Comparison of ENCODE assay signal across 2 cellular contexts in the genomic region with DNA sequence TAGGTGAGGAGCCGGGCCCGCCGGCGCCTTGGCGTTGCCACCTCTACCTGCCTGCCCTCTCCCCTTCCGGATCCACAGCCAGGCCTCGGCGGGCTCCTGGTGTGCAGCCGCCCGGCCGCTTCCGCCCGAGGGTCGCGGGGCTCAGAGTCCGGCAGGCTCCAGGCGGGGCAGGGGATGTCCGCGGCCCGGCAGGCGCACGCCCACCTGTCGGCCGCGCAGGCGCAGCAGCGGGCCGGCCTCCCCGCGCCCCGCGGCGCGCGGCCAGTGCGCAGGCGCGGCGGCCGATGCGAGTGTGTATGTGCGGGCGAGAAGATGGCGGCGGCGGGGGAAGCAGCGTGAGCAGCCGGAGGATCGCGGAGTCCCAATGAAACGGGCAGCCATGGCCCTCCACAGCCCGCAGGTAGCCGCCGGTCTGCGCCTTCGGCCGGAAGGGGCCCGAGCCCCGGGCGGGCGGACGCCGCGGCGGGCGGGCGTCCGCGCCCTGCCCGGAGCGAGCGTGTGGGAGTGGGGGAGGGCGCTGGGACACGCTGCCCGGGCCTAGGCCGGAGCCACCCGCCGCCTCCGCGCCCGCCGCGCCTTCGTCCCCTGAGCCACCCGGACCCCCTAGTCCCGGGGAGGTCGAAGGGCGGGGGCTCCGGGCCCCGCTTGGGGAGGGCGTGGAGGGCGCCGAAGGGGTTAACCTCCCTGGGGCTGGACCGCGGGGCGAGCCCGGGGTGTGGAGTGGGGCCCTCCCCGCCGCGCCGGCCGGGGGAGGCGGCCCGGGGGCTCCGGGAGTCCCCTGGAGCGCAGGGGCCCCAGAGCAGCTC.
A peak's percentile ranks its signal among the peaks of the same experiment; 100 is the strongest.
TF ChIP-seq lines count a peak whose summit lies in the region.

A gene with protein sequence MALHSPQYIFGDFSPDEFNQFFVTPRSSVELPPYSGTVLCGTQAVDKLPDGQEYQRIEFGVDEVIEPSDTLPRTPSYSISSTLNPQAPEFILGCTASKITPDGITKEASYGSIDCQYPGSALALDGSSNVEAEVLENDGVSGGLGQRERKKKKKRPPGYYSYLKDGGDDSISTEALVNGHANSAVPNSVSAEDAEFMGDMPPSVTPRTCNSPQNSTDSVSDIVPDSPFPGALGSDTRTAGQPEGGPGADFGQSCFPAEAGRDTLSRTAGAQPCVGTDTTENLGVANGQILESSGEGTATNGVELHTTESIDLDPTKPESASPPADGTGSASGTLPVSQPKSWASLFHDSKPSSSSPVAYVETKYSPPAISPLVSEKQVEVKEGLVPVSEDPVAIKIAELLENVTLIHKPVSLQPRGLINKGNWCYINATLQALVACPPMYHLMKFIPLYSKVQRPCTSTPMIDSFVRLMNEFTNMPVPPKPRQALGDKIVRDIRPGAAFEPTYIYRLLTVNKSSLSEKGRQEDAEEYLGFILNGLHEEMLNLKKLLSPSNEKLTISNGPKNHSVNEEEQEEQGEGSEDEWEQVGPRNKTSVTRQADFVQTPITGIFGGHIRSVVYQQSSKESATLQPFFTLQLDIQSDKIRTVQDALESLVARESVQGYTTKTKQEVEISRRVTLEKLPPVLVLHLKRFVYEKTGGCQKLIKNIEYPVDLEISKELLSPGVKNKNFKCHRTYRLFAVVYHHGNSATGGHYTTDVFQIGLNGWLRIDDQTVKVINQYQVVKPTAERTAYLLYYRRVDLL (plus strand): TSS at position 289 of the 806 bp plus-strand sequence. CDS start 91 bp downstream, at position 380.

TF ChIP-seq in GM23338, 12 proteins besides CTCF, POLR2A, EP300 and RAD21 (continues in another document):
- TF ChIP-seq ZNF114 (CRISPR knock-in tag; IDR thresholded peaks at IDR 0.05): no peak
- no peak for TF ChIP-seq EZH2phosphoT487 (IDR thresholded peaks at IDR 0.05; ENCODE audit: unreplicated experiment)
- TF ChIP-seq, protein P1, sequence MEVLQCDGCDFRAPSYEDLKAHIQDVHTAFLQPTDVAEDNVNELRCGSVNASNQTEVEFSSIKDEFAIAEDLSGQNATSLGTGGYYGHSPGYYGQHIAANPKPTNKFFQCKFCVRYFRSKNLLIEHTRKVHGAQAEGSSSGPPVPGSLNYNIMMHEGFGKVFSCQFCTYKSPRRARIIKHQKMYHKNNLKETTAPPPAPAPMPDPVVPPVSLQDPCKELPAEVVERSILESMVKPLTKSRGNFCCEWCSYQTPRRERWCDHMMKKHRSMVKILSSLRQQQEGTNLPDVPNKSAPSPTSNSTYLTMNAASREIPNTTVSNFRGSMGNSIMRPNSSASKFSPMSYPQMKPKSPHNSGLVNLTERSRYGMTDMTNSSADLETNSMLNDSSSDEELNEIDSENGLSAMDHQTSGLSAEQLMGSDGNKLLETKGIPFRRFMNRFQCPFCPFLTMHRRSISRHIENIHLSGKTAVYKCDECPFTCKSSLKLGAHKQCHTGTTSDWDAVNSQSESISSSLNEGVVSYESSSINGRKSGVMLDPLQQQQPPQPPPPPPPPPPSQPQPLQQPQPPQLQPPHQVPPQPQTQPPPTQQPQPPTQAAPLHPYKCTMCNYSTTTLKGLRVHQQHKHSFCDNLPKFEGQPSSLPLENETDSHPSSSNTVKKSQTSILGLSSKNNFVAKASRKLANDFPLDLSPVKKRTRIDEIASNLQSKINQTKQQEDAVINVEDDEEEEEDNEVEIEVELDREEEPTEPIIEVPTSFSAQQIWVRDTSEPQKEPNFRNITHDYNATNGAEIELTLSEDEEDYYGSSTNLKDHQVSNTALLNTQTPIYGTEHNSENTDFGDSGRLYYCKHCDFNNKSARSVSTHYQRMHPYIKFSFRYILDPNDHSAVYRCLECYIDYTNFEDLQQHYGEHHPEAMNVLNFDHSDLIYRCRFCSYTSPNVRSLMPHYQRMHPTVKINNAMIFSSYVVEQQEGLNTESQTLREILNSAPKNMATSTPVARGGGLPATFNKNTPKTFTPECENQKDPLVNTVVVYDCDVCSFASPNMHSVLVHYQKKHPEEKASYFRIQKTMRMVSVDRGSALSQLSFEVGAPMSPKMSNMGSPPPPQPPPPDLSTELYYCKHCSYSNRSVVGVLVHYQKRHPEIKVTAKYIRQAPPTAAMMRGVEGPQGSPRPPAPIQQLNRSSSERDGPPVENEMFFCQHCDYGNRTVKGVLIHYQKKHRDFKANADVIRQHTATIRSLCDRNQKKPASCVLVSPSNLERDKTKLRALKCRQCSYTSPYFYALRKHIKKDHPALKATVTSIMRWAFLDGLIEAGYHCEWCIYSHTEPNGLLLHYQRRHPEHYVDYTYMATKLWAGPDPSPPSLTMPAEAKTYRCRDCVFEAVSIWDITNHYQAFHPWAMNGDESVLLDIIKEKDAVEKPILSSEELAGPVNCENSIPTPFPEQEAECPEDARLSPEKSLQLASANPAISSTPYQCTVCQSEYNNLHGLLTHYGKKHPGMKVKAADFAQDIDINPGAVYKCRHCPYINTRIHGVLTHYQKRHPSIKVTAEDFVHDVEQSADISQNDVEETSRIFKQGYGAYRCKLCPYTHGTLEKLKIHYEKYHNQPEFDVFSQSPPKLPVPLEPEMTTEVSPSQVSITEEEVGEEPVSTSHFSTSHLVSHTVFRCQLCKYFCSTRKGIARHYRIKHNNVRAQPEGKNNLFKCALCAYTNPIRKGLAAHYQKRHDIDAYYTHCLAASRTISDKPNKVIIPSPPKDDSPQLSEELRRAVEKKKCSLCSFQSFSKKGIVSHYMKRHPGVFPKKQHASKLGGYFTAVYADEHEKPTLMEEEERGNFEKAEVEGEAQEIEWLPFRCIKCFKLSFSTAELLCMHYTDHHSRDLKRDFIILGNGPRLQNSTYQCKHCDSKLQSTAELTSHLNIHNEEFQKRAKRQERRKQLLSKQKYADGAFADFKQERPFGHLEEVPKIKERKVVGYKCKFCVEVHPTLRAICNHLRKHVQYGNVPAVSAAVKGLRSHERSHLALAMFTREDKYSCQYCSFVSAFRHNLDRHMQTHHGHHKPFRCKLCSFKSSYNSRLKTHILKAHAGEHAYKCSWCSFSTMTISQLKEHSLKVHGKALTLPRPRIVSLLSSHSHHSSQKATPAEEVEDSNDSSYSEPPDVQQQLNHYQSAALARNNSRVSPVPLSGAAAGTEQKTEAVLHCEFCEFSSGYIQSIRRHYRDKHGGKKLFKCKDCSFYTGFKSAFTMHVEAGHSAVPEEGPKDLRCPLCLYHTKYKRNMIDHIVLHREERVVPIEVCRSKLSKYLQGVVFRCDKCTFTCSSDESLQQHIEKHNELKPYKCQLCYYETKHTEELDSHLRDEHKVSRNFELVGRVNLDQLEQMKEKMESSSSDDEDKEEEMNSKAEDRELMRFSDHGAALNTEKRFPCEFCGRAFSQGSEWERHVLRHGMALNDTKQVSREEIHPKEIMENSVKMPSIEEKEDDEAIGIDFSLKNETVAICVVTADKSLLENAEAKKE (CRISPR knock-in tag; IDR thresholded peaks at IDR 0.05): no peak
- TF ChIP-seq CREB1 (CRISPR knock-in tag; IDR thresholded peaks at IDR 0.05; ENCODE audit: low read depth): 0 out of 2 replicates have a peak, but pooled peaks have one; percentile 16
- TF ChIP-seq NANOG (IDR thresholded peaks at IDR 0.05; ENCODE audit: borderline replicate concordance): no peak
- peak; percentile 82 for TF ChIP-seq POLR2AphosphoS5 (IDR thresholded peaks at IDR 0.05; ENCODE audit: low read depth)
- TF ChIP-seq STAT1 (IDR thresholded peaks at IDR 0.05; ENCODE audit: unreplicated experiment): no peak
- no peak for TF ChIP-seq JUNB (IDR thresholded peaks at IDR 0.05; ENCODE audit: unreplicated experiment)
- no peak for TF ChIP-seq EZH2 (IDR thresholded peaks at IDR 0.05; ENCODE audit: low read depth, unreplicated experiment)

TF ChIP-seq in SK-N-SH, 30 proteins besides CTCF, POLR2A, EP300 and RAD21:
- TF ChIP-seq MXI1 (IDR thresholded peaks at IDR 0.05; ENCODE audit: low read depth, low read length): peak; percentile 79
- TF ChIP-seq FOSL2 (IDR thresholded peaks at IDR 0.05; ENCODE audit: borderline replicate concordance, low read depth): no peak
- no peak for TF ChIP-seq MEF2A (IDR thresholded peaks at IDR 0.05; ENCODE audit: borderline replicate concordance, low read depth)
- TF ChIP-seq, protein P2, sequence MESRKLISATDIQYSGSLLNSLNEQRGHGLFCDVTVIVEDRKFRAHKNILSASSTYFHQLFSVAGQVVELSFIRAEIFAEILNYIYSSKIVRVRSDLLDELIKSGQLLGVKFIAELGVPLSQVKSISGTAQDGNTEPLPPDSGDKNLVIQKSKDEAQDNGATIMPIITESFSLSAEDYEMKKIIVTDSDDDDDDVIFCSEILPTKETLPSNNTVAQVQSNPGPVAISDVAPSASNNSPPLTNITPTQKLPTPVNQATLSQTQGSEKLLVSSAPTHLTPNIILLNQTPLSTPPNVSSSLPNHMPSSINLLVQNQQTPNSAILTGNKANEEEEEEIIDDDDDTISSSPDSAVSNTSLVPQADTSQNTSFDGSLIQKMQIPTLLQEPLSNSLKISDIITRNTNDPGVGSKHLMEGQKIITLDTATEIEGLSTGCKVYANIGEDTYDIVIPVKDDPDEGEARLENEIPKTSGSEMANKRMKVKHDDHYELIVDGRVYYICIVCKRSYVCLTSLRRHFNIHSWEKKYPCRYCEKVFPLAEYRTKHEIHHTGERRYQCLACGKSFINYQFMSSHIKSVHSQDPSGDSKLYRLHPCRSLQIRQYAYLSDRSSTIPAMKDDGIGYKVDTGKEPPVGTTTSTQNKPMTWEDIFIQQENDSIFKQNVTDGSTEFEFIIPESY (IDR thresholded peaks at IDR 0.05; ENCODE audit: borderline replicate concordance, low read depth): no peak
- peak; percentile 82 for TF ChIP-seq YY1 (IDR thresholded peaks at IDR 0.05; ENCODE audit: low read depth)
- TF ChIP-seq, protein P3, sequence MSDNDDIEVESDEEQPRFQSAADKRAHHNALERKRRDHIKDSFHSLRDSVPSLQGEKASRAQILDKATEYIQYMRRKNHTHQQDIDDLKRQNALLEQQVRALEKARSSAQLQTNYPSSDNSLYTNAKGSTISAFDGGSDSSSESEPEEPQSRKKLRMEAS (IDR thresholded peaks at IDR 0.05; ENCODE audit: low read depth): peak; percentile 32; the same call in 1 of the 2 replicates
- TF ChIP-seq NRF1 (IDR thresholded peaks at IDR 0.05; ENCODE audit: low read depth, low read length): peak; percentile 93
- TF ChIP-seq EZH2phosphoT487 (IDR thresholded peaks at IDR 0.05; ENCODE audit: borderline replicate concordance, low read depth): no peak
- peak; percentile 23; the same call in 1 of the 2 replicates for TF ChIP-seq GABPA (IDR thresholded peaks at IDR 0.05; ENCODE audit: low read depth)
- no peak for TF ChIP-seq FOXJ3 (CRISPR knock-in tag; IDR thresholded peaks at IDR 0.05)
- TF ChIP-seq, protein P4, sequence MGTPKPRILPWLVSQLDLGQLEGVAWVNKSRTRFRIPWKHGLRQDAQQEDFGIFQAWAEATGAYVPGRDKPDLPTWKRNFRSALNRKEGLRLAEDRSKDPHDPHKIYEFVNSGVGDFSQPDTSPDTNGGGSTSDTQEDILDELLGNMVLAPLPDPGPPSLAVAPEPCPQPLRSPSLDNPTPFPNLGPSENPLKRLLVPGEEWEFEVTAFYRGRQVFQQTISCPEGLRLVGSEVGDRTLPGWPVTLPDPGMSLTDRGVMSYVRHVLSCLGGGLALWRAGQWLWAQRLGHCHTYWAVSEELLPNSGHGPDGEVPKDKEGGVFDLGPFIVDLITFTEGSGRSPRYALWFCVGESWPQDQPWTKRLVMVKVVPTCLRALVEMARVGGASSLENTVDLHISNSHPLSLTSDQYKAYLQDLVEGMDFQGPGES (IDR thresholded peaks at IDR 0.05; ENCODE audit: low read depth, low read length): no peak
- TF ChIP-seq TAF1 (IDR thresholded peaks at IDR 0.05; ENCODE audit: borderline replicate concordance, low read depth, low read length): peak; percentile 67; the same call in 1 of the 2 replicates
- TF ChIP-seq TEAD4 (IDR thresholded peaks at IDR 0.05; ENCODE audit: borderline replicate concordance, insufficient read depth): no peak
- peak; percentile 60 for TF ChIP-seq POLR2AphosphoS5 (IDR thresholded peaks at IDR 0.05; ENCODE audit: low read depth, low read length)
- TF ChIP-seq FOXM1 (IDR thresholded peaks at IDR 0.05; ENCODE audit: low read depth): no peak
- TF ChIP-seq, protein P5, sequence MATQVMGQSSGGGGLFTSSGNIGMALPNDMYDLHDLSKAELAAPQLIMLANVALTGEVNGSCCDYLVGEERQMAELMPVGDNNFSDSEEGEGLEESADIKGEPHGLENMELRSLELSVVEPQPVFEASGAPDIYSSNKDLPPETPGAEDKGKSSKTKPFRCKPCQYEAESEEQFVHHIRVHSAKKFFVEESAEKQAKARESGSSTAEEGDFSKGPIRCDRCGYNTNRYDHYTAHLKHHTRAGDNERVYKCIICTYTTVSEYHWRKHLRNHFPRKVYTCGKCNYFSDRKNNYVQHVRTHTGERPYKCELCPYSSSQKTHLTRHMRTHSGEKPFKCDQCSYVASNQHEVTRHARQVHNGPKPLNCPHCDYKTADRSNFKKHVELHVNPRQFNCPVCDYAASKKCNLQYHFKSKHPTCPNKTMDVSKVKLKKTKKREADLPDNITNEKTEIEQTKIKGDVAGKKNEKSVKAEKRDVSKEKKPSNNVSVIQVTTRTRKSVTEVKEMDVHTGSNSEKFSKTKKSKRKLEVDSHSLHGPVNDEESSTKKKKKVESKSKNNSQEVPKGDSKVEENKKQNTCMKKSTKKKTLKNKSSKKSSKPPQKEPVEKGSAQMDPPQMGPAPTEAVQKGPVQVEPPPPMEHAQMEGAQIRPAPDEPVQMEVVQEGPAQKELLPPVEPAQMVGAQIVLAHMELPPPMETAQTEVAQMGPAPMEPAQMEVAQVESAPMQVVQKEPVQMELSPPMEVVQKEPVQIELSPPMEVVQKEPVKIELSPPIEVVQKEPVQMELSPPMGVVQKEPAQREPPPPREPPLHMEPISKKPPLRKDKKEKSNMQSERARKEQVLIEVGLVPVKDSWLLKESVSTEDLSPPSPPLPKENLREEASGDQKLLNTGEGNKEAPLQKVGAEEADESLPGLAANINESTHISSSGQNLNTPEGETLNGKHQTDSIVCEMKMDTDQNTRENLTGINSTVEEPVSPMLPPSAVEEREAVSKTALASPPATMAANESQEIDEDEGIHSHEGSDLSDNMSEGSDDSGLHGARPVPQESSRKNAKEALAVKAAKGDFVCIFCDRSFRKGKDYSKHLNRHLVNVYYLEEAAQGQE (IDR thresholded peaks at IDR 0.05; ENCODE audit: low read depth, low read length): no peak
- TF ChIP-seq NFIC (IDR thresholded peaks at IDR 0.05; ENCODE audit: borderline replicate concordance): no peak
